ENCODE assay signal across 8 cellular contexts in the genomic region with DNA sequence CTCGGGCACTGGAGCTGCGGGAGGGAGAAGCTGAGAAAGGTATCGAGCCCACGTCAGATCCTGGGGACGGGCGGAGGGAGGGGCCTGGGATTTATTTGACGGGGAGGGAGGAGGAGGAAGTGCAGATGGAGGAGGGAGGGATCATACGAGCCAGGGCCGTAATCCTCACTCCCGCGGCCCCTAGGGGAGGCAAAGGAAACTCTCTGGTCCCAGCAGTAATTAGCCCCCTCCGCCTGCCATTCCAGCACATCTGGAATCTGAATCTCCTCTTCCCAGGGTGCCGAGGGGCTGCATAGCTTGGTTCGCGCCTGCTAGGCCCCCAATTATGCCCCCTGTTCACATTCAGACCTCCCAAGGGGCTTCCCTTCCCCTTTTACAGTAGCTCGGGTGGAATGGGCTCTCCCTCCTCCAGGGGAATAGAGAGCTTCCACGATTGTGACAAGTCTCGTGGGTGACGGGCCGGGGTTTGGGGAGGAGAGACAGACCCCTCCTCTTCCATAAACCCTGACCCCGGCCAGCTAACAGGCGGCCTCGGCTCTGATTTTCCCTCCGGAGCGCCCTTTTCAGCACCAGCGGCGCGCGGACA. TPM values are rescaled to one million over a fixed set of nuclear protein-coding genes. Genes with fewer than 3 reads are reported as not detected.
DNase-seq lines count a peak whose midpoint lies in the region; ATAC-seq and TF ChIP-seq lines count a peak whose summit lies in the region.

A gene (minus strand): TSS at position 35 of the 586 bp plus-strand sequence. CDS start 531 bp downstream, outside the sequence.

- H3K4me3 ChIP-seq in BE2C (ENCODE audit: low read depth, low read length) (peak within 1 kb of the TSS; percentile 94), HCT116 (replicated peaks in 1 of 2; ENCODE audit: low read depth in 1 of 2, low read length in 2 of 2) (peak within 1 kb of the TSS; percentile 71 to 75), foreskin fibroblast (ENCODE audit: low read depth in 1 of 2, low read length in 2 of 2) (peak within 1 kb of the TSS; percentile 62 to 63), thymus (ENCODE audit: low read length) (peak within 1 kb of the TSS; percentile 80)

- POLR2A ChIA-PET in HCT116 (lab: Charles Lee), result interaction anchor here (1.0 to 2.0 kb wide), 9 partner anchors 8 to 96 kb away, joined by 3 to 9 read pairs (median 6); a partner anchor contains a TSS

- H3K4me2 ChIP-seq in HCT116 (ENCODE audit: low read length), result peak within 1 kb of the TSS; percentile 93

- H3K9me3 ChIP-seq in BE2C (no peaks in the 10 kb centered on the region), HCT116 (ENCODE audit: control insufficient read depth in 1 of 2, insufficient read depth in 1 of 2, low read depth in 1 of 2, low read length in 2 of 2) (no peaks in the 10 kb centered on the region), thymus (ENCODE audit: control insufficient read depth) (no peaks in the 10 kb centered on the region)

- no peaks in the 10 kb centered on the region for H3K36me3 Mint-ChIP-seq in nephron progenitor cell (ENCODE audit: low read depth)

- H3K79me2 ChIP-seq in HCT116 (ENCODE audit: insufficient read depth, low read length), result no peaks in the 10 kb centered on the region

- 1% methylated on average over 29 of the region's 29 CpGs for WGBS in thymus

- no peak within 1 kb of the TSS for H3K27ac Mint-ChIP-seq in nephron progenitor cell

- H3K27ac ChIP-seq in HCT116 (ENCODE audit: low read depth, low read length) (peak within 1 kb of the TSS; percentile 78), thymus (ENCODE audit: low read depth) (no peak within 1 kb of the TSS)

- H4K20me1 ChIP-seq in HCT116 (ENCODE audit: insufficient read depth), result no peaks in the 10 kb centered on the region

- no TSS peak for BruUV-seq in HCT116 (replicated peaks; lab: Mats Ljungman, UMichigan)

- ATAC-seq in HCT116 (peak; percentile 88), GM19035 (IDR thresholded peaks at IDR 0.05; ENCODE audit: unreplicated experiment) (no peak)

- CTCF ChIA-PET in HCT116 (lab: Charles Lee), result interaction anchor here (1.0 to 1.6 kb wide), 7 partner anchors 36 to 199 kb away, joined by 3 to 10 read pairs (median 6); a partner anchor contains a TSS

- peaks cover 10% of the 10 kb centered on the region for H3K4me1 ChIP-seq in BE2C
- peaks cover 9 to 31% of the 10 kb centered on the region in 2 experiments for H3K4me1 ChIP-seq in HCT116 (ENCODE audit: control insufficient read depth in 1 of 2, insufficient read depth in 2 of 2, low read length in 2 of 2)
- H3K4me1 ChIP-seq in thymus (ENCODE audit: control insufficient read depth, insufficient read depth, low read length), result peaks cover 5% of the 10 kb centered on the region

- H3K4me1 Mint-ChIP-seq in nephron progenitor cell, result peaks cover 51% of the 10 kb centered on the region

- no peaks in the 10 kb centered on the region for H3K27me3 ChIP-seq in BE2C
- H3K27me3 ChIP-seq in HCT116 (ENCODE audit: insufficient read depth, low read length), result no peaks in the 10 kb centered on the region
- peaks cover 23% of the 10 kb centered on the region for H3K27me3 ChIP-seq in thymus (ENCODE audit: control insufficient read depth, insufficient read depth)

- peak; percentile 96 for DNase-seq in BE2C
- DNase-seq in HCT116 (ENCODE audit: low read depth, low spot score), result peak; percentile 90
- DNase-seq in NCI-H510A (lab: John Stamatoyannopoulos, UW), result peak; percentile 98
- peak; percentile 16 for DNase-seq in activated T-cell treated with anti-CD3 and anti-CD28 coated beads for 48 hours (ENCODE audit: low read depth)
- peak; percentile 89 to 94 for DNase-seq in foreskin fibroblast
- DNase-seq in nephron progenitor cell, result peak; percentile 98

- TF ChIP-seq RAD21 in HCT116 (IDR thresholded peaks at IDR 0.05; ENCODE audit: low read depth), result no peak; the same call in 1 of the 2 replicates

- peaks cover 46% of the 10 kb centered on the region for H3K27me3 Mint-ChIP-seq in nephron progenitor cell (ENCODE audit: low read depth, poor library complexity)

- no peak for TF ChIP-seq POLR2A in HCT116 (IDR thresholded peaks at IDR 0.05; ENCODE audit: borderline replicate concordance, extremely low read depth, insufficient read depth, insufficient read length)

- H3K4me3 Mint-ChIP-seq in nephron progenitor cell, result peak within 1 kb of the TSS; percentile 80

- H3K9me2 ChIP-seq in HCT116 (ENCODE audit: insufficient read depth), result no peaks in the 10 kb centered on the region

- peak within 1 kb of the TSS; percentile 73 for H3K9ac ChIP-seq in HCT116 (ENCODE audit: low read length)

- peaks cover 19% of the 10 kb centered on the region for H3K36me3 ChIP-seq in BE2C
- H3K36me3 ChIP-seq in HCT116 (ENCODE audit: control insufficient read depth in 1 of 2, insufficient read depth in 2 of 2, low read length in 2 of 2), result no peaks in the 10 kb centered on the region
- no peaks in the 10 kb centered on the region for H3K36me3 ChIP-seq in thymus (ENCODE audit: control insufficient read depth, insufficient read depth)

- TF ChIP-seq CTCF in BE2C (IDR thresholded peaks at IDR 0.05; ENCODE audit: low read depth, low read length) (peak; percentile 44), HCT116 (IDR thresholded peaks at IDR 0.05 in 2 of 3, conservative IDR thresholded peaks at IDR 0.05 in 1 of 3; ENCODE audit: borderline replicate concordance in 1 of 3, insufficient read depth in 1 of 3, low read depth in 2 of 3, low read length in 2 of 3) (peak in 2 of 3 experiments; percentile 35 to 43; a peak in 4 of 6 replicates), foreskin fibroblast (IDR thresholded peaks at IDR 0.05; ENCODE audit: low read depth, low read length) (peak; percentile 14), nephron progenitor cell (IDR thresholded peaks at IDR 0.05) (no peak)

- RAD21 ChIA-PET in HCT116 (lab: Charles Lee; ENCODE audit: low non-redundant PET in 1 of 2, low total read pairs in 2 of 2, uncharacterized antibody in 2 of 2, unreplicated experiment in 2 of 2), result interaction anchor here (0.8 to 1.1 kb wide), 4 partner anchors 8 to 62 kb away, joined by 3 read pairs; a partner anchor contains a TSS

- intact Hi-C loops in HCT116 (cut with micrococcal nuclease), result loop anchor here (1.0 kb wide), 2 partner anchors 74 to 97 kb away; a partner anchor contains a TSS

- no peak within 1 kb of the TSS for H2AFZ ChIP-seq in HCT116 (ENCODE audit: low read depth, low read length, poor library complexity, severe bottlenecking)

- H3K9me3 Mint-ChIP-seq in nephron progenitor cell, result no peaks in the 10 kb centered on the region

TF ChIP-seq in HCT116, 20 proteins besides CTCF, POLR2A, EP300 and RAD21:
- TF ChIP-seq, protein P1, sequence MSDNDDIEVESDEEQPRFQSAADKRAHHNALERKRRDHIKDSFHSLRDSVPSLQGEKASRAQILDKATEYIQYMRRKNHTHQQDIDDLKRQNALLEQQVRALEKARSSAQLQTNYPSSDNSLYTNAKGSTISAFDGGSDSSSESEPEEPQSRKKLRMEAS (IDR thresholded peaks at IDR 0.05), result 0 out of 2 replicates have a peak, but pooled peaks have one; percentile 24
- TF ChIP-seq SIN3A (IDR thresholded peaks at IDR 0.05; ENCODE audit: low read depth), result peak; percentile 84; the same call in 1 of the 2 replicates
- TF ChIP-seq POLR2AphosphoS5 (IDR thresholded peaks at IDR 0.05; ENCODE audit: low read depth, low read length), result peak; percentile 81
- no peak for TF ChIP-seq ZNF274 (IDR thresholded peaks at IDR 0.05; ENCODE audit: low read depth, low read length)
- TF ChIP-seq, protein P2, sequence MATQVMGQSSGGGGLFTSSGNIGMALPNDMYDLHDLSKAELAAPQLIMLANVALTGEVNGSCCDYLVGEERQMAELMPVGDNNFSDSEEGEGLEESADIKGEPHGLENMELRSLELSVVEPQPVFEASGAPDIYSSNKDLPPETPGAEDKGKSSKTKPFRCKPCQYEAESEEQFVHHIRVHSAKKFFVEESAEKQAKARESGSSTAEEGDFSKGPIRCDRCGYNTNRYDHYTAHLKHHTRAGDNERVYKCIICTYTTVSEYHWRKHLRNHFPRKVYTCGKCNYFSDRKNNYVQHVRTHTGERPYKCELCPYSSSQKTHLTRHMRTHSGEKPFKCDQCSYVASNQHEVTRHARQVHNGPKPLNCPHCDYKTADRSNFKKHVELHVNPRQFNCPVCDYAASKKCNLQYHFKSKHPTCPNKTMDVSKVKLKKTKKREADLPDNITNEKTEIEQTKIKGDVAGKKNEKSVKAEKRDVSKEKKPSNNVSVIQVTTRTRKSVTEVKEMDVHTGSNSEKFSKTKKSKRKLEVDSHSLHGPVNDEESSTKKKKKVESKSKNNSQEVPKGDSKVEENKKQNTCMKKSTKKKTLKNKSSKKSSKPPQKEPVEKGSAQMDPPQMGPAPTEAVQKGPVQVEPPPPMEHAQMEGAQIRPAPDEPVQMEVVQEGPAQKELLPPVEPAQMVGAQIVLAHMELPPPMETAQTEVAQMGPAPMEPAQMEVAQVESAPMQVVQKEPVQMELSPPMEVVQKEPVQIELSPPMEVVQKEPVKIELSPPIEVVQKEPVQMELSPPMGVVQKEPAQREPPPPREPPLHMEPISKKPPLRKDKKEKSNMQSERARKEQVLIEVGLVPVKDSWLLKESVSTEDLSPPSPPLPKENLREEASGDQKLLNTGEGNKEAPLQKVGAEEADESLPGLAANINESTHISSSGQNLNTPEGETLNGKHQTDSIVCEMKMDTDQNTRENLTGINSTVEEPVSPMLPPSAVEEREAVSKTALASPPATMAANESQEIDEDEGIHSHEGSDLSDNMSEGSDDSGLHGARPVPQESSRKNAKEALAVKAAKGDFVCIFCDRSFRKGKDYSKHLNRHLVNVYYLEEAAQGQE (IDR thresholded peaks at IDR 0.05; ENCODE audit: low read depth), result peak; percentile 86
TF ChIP-seq in HCT116: peak in this region for 4.

RNA-seq across cellular contexts. Expression of the gene that starts here (rescaled TPM):
- polyA plus RNA-seq in BE2C (2012; ENCODE audit: insufficient read depth, insufficient read length, low read depth), result 146 TPM
- 49.3 TPM for total RNA-seq in HCT116 (2021; ENCODE audit: unreplicated experiment)
- 62.9 and 68.9 TPM in 2 replicates for polyA plus RNA-seq in HCT116 (2012)
- 0.98 TPM for polyA plus RNA-seq in thymus

Comparison
In these comparisons a context has a peak if more than half of its experiments do, and no peak if none do; other contexts are left out.
1. DNase-seq: peak in every context shown above with its lines; median percentile 98 in NCI-H510A; 98 in nephron progenitor cell; 96 in BE2C; 92 in foreskin fibroblast; 90 in HCT116; 16 in activated T-cell treated with anti-CD3 and anti-CD28 coated beads for 48 hours.